Comparison of ENCODE assay signal across 17 cellular contexts in genomic region chr1:172325562-172325961, GRCh38.
DNase-seq lines count a peak whose midpoint lies in the region; ATAC-seq and TF ChIP-seq lines count a peak whose summit lies in the region.
"Had no signal": no experiment of that assay in that cellular context is flagged by ENCODE, and none has a peak within 500 bp of the region (broad histone marks: within the 10 kb centered on the region; RNA-seq: fewer than 3 reads in every experiment).

No MANE protein-coding gene starts in this region.

- peak overlapping the region; percentile 28 for H3K4me2 ChIP-seq in smooth muscle cell

- peak overlapping the region; percentile 63 for H3K9ac ChIP-seq in smooth muscle cell (ENCODE audit: low read depth)

- H3K9me3 Mint-ChIP-seq in HFFc6: no peaks in the 10 kb centered on the region

- peak; percentile 55 for DNase-seq in HFFc6
- DNase-seq in SW480 (ENCODE audit: low spot score): peak; percentile 48
- DNase-seq in fibroblast of gingiva (ENCODE audit: low read depth): peak; percentile 52
- no peak for DNase-seq in smooth muscle cell (lab: John Stamatoyannopoulos, UW; ENCODE audit: unreplicated experiment)
- no peak for DNase-seq in pons (ENCODE audit: low spot score)
- DNase-seq in DMS79 treated with DMSO at 0.1 percent for 48 hours (lab: John Stamatoyannopoulos, UW): no peak
- DNase-seq: activated CD8-positive, alpha-beta memory T cell treated with anti-CD3 and anti-CD28 coated beads, Interleukin-2, amount 50 U/mL, for 4 hours; CD8-positive, alpha-beta T cell; hypothalamus; KG1; NCI-H1930; NCI-H774; SHP77 treated with DMSO at 0.1 percent for 48 hours; WERI-Rb-1 had no signal

- peak overlapping the region; percentile 99 for H3K27ac ChIP-seq in smooth muscle cell (ENCODE audit: low read depth)
- H3K27ac ChIP-seq: neutrophil, WERI-Rb-1 had no signal

- TF ChIP-seq CTCF in HFFc6 (IDR thresholded peaks at IDR 0.05) (no peak), smooth muscle cell (IDR thresholded peaks at IDR 0.05; ENCODE audit: borderline replicate concordance, insufficient read depth, poor library complexity, severe bottlenecking) (no peak)

- no peaks in the 10 kb centered on the region for H4K20me1 ChIP-seq in smooth muscle cell (ENCODE audit: low read depth)

- WGBS in smooth muscle cell (ENCODE audit: low lambda C conversion rate): 29% methylated on average over 2 of the region's 2 CpGs

- peak overlapping the region; percentile 52; the same call in 1 of the 2 replicates for H3K27ac Mint-ChIP-seq in HFFc6
- H3K27ac Mint-ChIP-seq: activated naive CD4-positive, alpha-beta T cell treated with anti-CD3 and anti-CD28 coated beads, Interleukin-2, amount 50 U/mL, for 72 hours; CD8-positive, alpha-beta T cell had no signal

- no peaks in the 10 kb centered on the region for H3K36me3 Mint-ChIP-seq in HFFc6 (ENCODE audit: low read depth)
- H3K36me3 Mint-ChIP-seq: CD8-positive, alpha-beta T cell had no signal

- no peak overlapping the region for H3K4me3 Mint-ChIP-seq in HFFc6
- H3K4me3 Mint-ChIP-seq: CD8-positive, alpha-beta T cell had no signal

- no peak for ATAC-seq in HG02970 (IDR thresholded peaks at IDR 0.05; ENCODE audit: low FRiP score, unreplicated experiment)
- ATAC-seq: activated naive CD4-positive, alpha-beta T cell treated with anti-CD3 and anti-CD28 coated beads, Interleukin-2, amount 50 U/mL, for 72 hours; CD8-positive, alpha-beta T cell had no signal

- peaks cover 3% of the 10 kb centered on the region for H3F3A ChIP-seq in smooth muscle cell (ENCODE audit: low read depth)

- H2AFZ ChIP-seq in smooth muscle cell (ENCODE audit: low read depth): no peak overlapping the region

- H3K79me2 ChIP-seq in smooth muscle cell (ENCODE audit: low read depth): no peaks in the 10 kb centered on the region

- H3K27me3 ChIP-seq in smooth muscle cell (ENCODE audit: low read depth): no peaks in the 10 kb centered on the region
- H3K27me3 ChIP-seq: neutrophil had no signal

- no peaks in the 10 kb centered on the region for H3K9me3 ChIP-seq in smooth muscle cell (replicated peaks; ENCODE audit: low read depth)
- H3K9me3 ChIP-seq: neutrophil had no signal

- peaks cover 23% of the 10 kb centered on the region for H3K4me1 ChIP-seq in smooth muscle cell (ENCODE audit: low read depth)

- H3K4me1 Mint-ChIP-seq in HFFc6 (ENCODE audit: low read depth): peaks cover 18% of the 10 kb centered on the region

- H3K4me3 ChIP-seq in smooth muscle cell: no peak overlapping the region

- no peaks in the 10 kb centered on the region; the same call in 1 of the 2 replicates for H3K27me3 Mint-ChIP-seq in HFFc6 (ENCODE audit: insufficient read depth)

- no peaks in the 10 kb centered on the region for H3K36me3 ChIP-seq in smooth muscle cell (ENCODE audit: low read depth)
- H3K36me3 ChIP-seq: neutrophil, WERI-Rb-1 had no signal

Comparison
In these comparisons a context has a peak if more than half of its experiments do, and no peak if none do; other contexts are left out.
1. DNase-seq: peak in HFFc6 (single experiment), SW480 (single experiment) and fibroblast of gingiva (single experiment); none in smooth muscle cell (single experiment), pons (single experiment) and DMS79 treated with DMSO at 0.1 percent for 48 hours (single experiment).